ENCODE assay signal across 1 cellular context in the genomic region with DNA sequence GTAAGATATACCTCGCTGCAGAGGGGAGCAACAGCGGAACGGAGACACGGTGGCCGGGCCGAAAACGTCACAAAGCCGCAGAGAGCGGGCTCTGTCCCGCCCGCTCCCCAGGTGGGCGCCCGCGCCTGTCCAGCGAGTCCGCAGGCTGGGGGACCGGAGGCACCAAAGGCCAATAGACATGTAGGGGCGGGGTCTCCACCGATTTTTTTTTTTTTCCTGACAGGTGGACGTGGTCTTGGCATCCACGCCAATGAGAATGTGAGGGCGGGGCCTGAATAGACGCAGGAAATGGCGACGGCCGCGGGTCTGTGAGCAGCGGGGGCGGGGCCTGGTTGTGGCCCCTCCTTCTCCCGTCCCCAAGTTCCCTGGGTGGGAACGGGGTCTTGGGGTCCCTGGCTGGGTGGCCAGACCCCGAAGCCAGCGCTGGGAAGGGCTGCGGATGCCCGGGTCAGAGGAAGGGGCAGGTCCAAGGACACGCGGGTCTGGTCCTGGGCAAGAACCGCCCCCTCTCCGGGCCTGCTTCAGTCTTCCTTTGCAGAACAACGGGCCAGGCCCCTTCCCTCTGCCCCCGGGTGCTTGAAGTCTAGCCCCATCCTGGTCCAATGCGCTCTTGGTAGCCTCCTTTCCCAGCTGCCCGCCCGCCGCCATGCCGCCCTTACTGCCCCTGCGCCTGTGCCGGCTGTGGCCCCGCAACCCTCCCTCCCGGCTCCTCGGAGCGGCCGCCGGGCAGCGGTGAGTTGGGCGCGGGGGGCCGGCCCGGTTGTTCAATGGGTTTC.
TF ChIP-seq lines count a peak whose summit lies in the region.

A gene with protein sequence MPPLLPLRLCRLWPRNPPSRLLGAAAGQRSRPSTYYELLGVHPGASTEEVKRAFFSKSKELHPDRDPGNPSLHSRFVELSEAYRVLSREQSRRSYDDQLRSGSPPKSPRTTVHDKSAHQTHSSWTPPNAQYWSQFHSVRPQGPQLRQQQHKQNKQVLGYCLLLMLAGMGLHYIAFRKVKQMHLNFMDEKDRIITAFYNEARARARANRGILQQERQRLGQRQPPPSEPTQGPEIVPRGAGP (plus strand): TSS at position 340 of the 776 bp plus-strand sequence. CDS start 307 bp downstream, at position 647.

TF ChIP-seq in HepG2, 621 proteins besides CTCF, POLR2A, EP300 and RAD21 (continued from another document and continues in another):
- TF ChIP-seq ZBTB40 (IDR thresholded peaks at IDR 0.05) = no peak
- TF ChIP-seq ZBTB40 (CRISPR knock-in tag; IDR thresholded peaks at IDR 0.05) = peak; percentile 53; the same call in 1 of the 2 replicates
- TF ChIP-seq, protein P1, sequence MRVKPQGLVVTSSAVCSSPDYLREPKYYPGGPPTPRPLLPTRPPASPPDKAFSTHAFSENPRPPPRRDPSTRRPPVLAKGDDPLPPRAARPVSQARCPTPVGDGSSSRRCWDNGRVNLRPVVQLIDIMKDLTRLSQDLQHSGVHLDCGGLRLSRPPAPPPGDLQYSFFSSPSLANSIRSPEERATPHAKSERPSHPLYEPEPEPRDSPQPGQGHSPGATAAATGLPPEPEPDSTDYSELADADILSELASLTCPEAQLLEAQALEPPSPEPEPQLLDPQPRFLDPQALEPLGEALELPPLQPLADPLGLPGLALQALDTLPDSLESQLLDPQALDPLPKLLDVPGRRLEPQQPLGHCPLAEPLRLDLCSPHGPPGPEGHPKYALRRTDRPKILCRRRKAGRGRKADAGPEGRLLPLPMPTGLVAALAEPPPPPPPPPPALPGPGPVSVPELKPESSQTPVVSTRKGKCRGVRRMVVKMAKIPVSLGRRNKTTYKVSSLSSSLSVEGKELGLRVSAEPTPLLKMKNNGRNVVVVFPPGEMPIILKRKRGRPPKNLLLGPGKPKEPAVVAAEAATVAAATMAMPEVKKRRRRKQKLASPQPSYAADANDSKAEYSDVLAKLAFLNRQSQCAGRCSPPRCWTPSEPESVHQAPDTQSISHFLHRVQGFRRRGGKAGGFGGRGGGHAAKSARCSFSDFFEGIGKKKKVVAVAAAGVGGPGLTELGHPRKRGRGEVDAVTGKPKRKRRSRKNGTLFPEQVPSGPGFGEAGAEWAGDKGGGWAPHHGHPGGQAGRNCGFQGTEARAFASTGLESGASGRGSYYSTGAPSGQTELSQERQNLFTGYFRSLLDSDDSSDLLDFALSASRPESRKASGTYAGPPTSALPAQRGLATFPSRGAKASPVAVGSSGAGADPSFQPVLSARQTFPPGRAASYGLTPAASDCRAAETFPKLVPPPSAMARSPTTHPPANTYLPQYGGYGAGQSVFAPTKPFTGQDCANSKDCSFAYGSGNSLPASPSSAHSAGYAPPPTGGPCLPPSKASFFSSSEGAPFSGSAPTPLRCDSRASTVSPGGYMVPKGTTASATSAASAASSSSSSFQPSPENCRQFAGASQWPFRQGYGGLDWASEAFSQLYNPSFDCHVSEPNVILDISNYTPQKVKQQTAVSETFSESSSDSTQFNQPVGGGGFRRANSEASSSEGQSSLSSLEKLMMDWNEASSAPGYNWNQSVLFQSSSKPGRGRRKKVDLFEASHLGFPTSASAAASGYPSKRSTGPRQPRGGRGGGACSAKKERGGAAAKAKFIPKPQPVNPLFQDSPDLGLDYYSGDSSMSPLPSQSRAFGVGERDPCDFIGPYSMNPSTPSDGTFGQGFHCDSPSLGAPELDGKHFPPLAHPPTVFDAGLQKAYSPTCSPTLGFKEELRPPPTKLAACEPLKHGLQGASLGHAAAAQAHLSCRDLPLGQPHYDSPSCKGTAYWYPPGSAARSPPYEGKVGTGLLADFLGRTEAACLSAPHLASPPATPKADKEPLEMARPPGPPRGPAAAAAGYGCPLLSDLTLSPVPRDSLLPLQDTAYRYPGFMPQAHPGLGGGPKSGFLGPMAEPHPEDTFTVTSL (CRISPR knock-in tag; IDR thresholded peaks at IDR 0.05; ENCODE audit: borderline replicate concordance) = no peak
- peak; percentile 50; the same call in 1 of the 2 replicates for TF ChIP-seq ATF7-NPFF (CRISPR knock-in tag; IDR thresholded peaks at IDR 0.05; ENCODE audit: low read depth)
- no peak for TF ChIP-seq CEBPB (IDR thresholded peaks at IDR 0.05; ENCODE audit: borderline replicate concordance, low read depth, low read length)
- no peak; the same call in 1 of the 2 replicates for TF ChIP-seq ZFP37 (CRISPR knock-in tag; IDR thresholded peaks at IDR 0.05; ENCODE audit: borderline replicate concordance)
- TF ChIP-seq UBTF (CRISPR knock-in tag; IDR thresholded peaks at IDR 0.05) = peak; percentile 58; the same call in 1 of the 2 replicates
- no peak for TF ChIP-seq EZH2 (conservative IDR thresholded peaks at IDR 0.05; ENCODE audit: low read depth, low read length)
- peak; percentile 69; the same call in 1 of the 2 replicates for TF ChIP-seq ZNF354B (CRISPR knock-in tag; IDR thresholded peaks at IDR 0.05)
- TF ChIP-seq ZFP36L2 (CRISPR knock-in tag; IDR thresholded peaks at IDR 0.05) = no peak
- no peak for TF ChIP-seq ZNF570 (CRISPR knock-in tag; IDR thresholded peaks at IDR 0.05; ENCODE audit: borderline replicate concordance)
- TF ChIP-seq, protein P2, sequence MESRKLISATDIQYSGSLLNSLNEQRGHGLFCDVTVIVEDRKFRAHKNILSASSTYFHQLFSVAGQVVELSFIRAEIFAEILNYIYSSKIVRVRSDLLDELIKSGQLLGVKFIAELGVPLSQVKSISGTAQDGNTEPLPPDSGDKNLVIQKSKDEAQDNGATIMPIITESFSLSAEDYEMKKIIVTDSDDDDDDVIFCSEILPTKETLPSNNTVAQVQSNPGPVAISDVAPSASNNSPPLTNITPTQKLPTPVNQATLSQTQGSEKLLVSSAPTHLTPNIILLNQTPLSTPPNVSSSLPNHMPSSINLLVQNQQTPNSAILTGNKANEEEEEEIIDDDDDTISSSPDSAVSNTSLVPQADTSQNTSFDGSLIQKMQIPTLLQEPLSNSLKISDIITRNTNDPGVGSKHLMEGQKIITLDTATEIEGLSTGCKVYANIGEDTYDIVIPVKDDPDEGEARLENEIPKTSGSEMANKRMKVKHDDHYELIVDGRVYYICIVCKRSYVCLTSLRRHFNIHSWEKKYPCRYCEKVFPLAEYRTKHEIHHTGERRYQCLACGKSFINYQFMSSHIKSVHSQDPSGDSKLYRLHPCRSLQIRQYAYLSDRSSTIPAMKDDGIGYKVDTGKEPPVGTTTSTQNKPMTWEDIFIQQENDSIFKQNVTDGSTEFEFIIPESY (CRISPR knock-in tag; IDR thresholded peaks at IDR 0.05) = no peak
- no peak for TF ChIP-seq ZNF432 (CRISPR knock-in tag; IDR thresholded peaks at IDR 0.05; ENCODE audit: borderline replicate concordance)
- TF ChIP-seq ZIK1 (CRISPR knock-in tag; IDR thresholded peaks at IDR 0.05; ENCODE audit: borderline replicate concordance, low read depth) = 0 out of 2 replicates have a peak, but pooled peaks have one; percentile 28
- no peak for TF ChIP-seq ZNF10 (CRISPR knock-in tag; IDR thresholded peaks at IDR 0.05; ENCODE audit: borderline replicate concordance, low read depth)
- TF ChIP-seq RFXAP (CRISPR knock-in tag; IDR thresholded peaks at IDR 0.05; ENCODE audit: borderline replicate concordance) = peak; percentile 23; the same call in 1 of the 2 replicates
- TF ChIP-seq ZFP41 (CRISPR knock-in tag; IDR thresholded peaks at IDR 0.05; ENCODE audit: borderline replicate concordance) = peak; percentile 62; the same call in 1 of the 2 replicates
- peak; percentile 64; the same call in 1 of the 2 replicates for TF ChIP-seq ZNF749 (CRISPR knock-in tag; IDR thresholded peaks at IDR 0.05; ENCODE audit: borderline replicate concordance)
- no peak for TF ChIP-seq ZNF44 (CRISPR knock-in tag; IDR thresholded peaks at IDR 0.05)
- TF ChIP-seq RBAK (CRISPR knock-in tag; IDR thresholded peaks at IDR 0.05) = no peak
- TF ChIP-seq REPIN1 (CRISPR knock-in tag; IDR thresholded peaks at IDR 0.05; ENCODE audit: borderline replicate concordance, low read depth) = 0 out of 2 replicates have a peak, but pooled peaks have one; percentile 53
- TF ChIP-seq KDM2A (CRISPR knock-in tag; IDR thresholded peaks at IDR 0.05; ENCODE audit: borderline replicate concordance, low read depth) = peak; percentile 92
- no peak for TF ChIP-seq ONECUT2 (CRISPR knock-in tag; IDR thresholded peaks at IDR 0.05)
- peak; percentile 56; the same call in 1 of the 2 replicates for TF ChIP-seq SNAPC5 (CRISPR knock-in tag; IDR thresholded peaks at IDR 0.05; ENCODE audit: borderline replicate concordance)
- no peak; the same call in 1 of the 2 replicates for TF ChIP-seq GLI4 (CRISPR knock-in tag; IDR thresholded peaks at IDR 0.05; ENCODE audit: borderline replicate concordance)
- TF ChIP-seq, protein P3, sequence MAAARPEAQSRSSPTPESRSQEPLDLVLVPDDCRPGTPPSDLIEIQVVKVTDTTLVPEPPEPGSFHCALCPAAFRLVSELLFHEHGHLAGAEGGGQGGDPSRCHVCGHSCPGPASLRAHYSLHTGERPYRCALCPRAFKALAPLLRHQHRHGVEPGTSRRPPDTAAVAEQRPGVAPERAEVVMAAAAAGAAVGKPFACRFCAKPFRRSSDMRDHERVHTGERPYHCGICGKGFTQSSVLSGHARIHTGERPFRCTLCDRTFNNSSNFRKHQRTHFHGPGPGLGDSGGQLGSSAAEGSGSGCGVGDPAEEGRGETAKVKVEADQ (CRISPR knock-in tag; IDR thresholded peaks at IDR 0.05; ENCODE audit: borderline replicate concordance) = peak; percentile 35; the same call in 1 of the 2 replicates
- TF ChIP-seq NFYB (CRISPR knock-in tag; IDR thresholded peaks at IDR 0.05) = peak; percentile 76
- peak; percentile 58 for TF ChIP-seq KAT8 (CRISPR knock-in tag; IDR thresholded peaks at IDR 0.05)
